ENCODE assay signal across 6 cellular contexts in genomic region chr19:5621945-5622464, GRCh38. TPM values are rescaled to one million over a fixed set of nuclear protein-coding genes. Genes with fewer than 3 reads are reported as not detected.
DNase-seq lines count a peak whose midpoint lies in the region; ATAC-seq and TF ChIP-seq lines count a peak whose summit lies in the region.

No MANE protein-coding gene starts in this region.

- H3K27ac Mint-ChIP-seq in CD8-positive, alpha-beta memory T cell: peak overlapping the region; percentile 84 to 100 (median 94)

- peak overlapping the region; percentile 90 for H3K4me3 ChIP-seq in CD8-positive, alpha-beta memory T cell (ENCODE audit: low read length)
- H3K4me3 ChIP-seq in fibroblast of villous mesenchyme (ENCODE audit: low read depth, low read length): peak overlapping the region; percentile 94

- H3K4me3 Mint-ChIP-seq in CD8-positive, alpha-beta memory T cell: peak overlapping the region; percentile 98 to 100 (median 100)

- peak in 3 of 5 donors; percentile 10 to 56 (median 18) for DNase-seq in CD8-positive, alpha-beta memory T cell
- DNase-seq in T-helper 2 cell: peak in 3 of 5 experiments; percentile 3 to 37 (median 14)
- no peak for DNase-seq in fibroblast of villous mesenchyme (ENCODE audit: low read depth)
- DNase-seq in stimulated activated CD8-positive, alpha-beta memory T cell treated with anti-CD3 and anti-CD28 coated beads, Interleukin-12 subunit alpha, Interleukin-12 subunit beta, amount 100 ng/mL, for 4 hours (ENCODE audit: low read depth): peak; percentile 8
- no peak for DNase-seq in NCI-H2081 (lab: John Stamatoyannopoulos, UW)

- CTCF ChIA-PET in CD8-positive, alpha-beta memory T cell (lab: Charles Lee): interaction anchor here (0.6 to 2.7 kb wide), 4 partner anchors 43 to 221 kb away, joined by 3 to 35 read pairs (median 4); partner anchors contain the start of gene RPL36

- peaks cover 73% of the 10 kb centered on the region for H3K4me1 ChIP-seq in CD8-positive, alpha-beta memory T cell (ENCODE audit: insufficient read depth, low read length)

- peaks cover 53% of the 10 kb centered on the region for H3K36me3 ChIP-seq in CD8-positive, alpha-beta memory T cell (ENCODE audit: insufficient read depth, low read length)

- ATAC-seq in HG03521 (IDR thresholded peaks at IDR 0.05; ENCODE audit: unreplicated experiment): no peak

- H3K9me3 Mint-ChIP-seq in CD8-positive, alpha-beta memory T cell: peaks cover 0 to 1% (median 0%) of the 10 kb centered on the region in 5 donors

- peaks cover 8 to 89% (median 21%) of the 10 kb centered on the region in 3 donors for H3K36me3 Mint-ChIP-seq in CD8-positive, alpha-beta memory T cell

- H3K27me3 Mint-ChIP-seq in CD8-positive, alpha-beta memory T cell: peaks cover 0 to 6% of the 10 kb centered on the region in 2 donors

- H3K27ac ChIP-seq in CD8-positive, alpha-beta memory T cell (ENCODE audit: low read depth, low read length): peak overlapping the region; percentile 84

- TF ChIP-seq CTCF in fibroblast of villous mesenchyme (IDR thresholded peaks at IDR 0.05; ENCODE audit: insufficient read depth, low read depth, low read length): no peak

- POLR2A ChIA-PET in CD8-positive, alpha-beta memory T cell (lab: Charles Lee): interaction anchor here (0.5 to 2.6 kb wide), 11 partner anchors 12 to 169 kb away, joined by 3 to 25 read pairs (median 4); partner anchors contain the start of genes CATSPERD, DUS3L, LONP1 and RPL36

- no peaks in the 10 kb centered on the region for H3K9me3 ChIP-seq in CD8-positive, alpha-beta memory T cell (ENCODE audit: low read length)

- no peaks in the 10 kb centered on the region for H3K27me3 ChIP-seq in CD8-positive, alpha-beta memory T cell (ENCODE audit: insufficient read depth, low read length, poor library complexity, severe bottlenecking)

- H3K4me1 Mint-ChIP-seq in CD8-positive, alpha-beta memory T cell: peaks cover 74 to 85% (median 81%) of the 10 kb centered on the region in 3 donors

RNA-seq across cellular contexts. Expression of gene SAFB2, which starts 0.6 kb away (rescaled TPM):
- total RNA-seq in CD8-positive, alpha-beta memory T cell: 10 to 100 TPM; 87.8 to 98.2 TPM
- 56.4 TPM for polyA plus RNA-seq in CD8-positive, alpha-beta memory T cell
- 30.6 and 39.7 TPM in 2 replicates for total RNA-seq in fibroblast of villous mesenchyme

RNA-seq across cellular contexts. Expression of gene SAFB, which starts 0.9 kb away (rescaled TPM):
- 100 to 1,000 TPM; 124 to 132 TPM for total RNA-seq in CD8-positive, alpha-beta memory T cell
- polyA plus RNA-seq in CD8-positive, alpha-beta memory T cell: 103 TPM
- 37.4 and 40.6 TPM in 2 replicates for total RNA-seq in fibroblast of villous mesenchyme

RNA-seq across cellular contexts. Expression of gene TINCR, which starts 54.3 kb away (rescaled TPM):
- under 1 TPM; 0.20 to 0.28 TPM for total RNA-seq in CD8-positive, alpha-beta memory T cell
- 0.16 TPM for polyA plus RNA-seq in CD8-positive, alpha-beta memory T cell
- not detected in 2 replicates for total RNA-seq in fibroblast of villous mesenchyme

RNA-seq across cellular contexts. Expression of gene MICOS13, which starts 58.3 kb away (rescaled TPM):
- 10 to 100 TPM; 60.6 to 62.1 TPM for total RNA-seq in CD8-positive, alpha-beta memory T cell
- 117 TPM for polyA plus RNA-seq in CD8-positive, alpha-beta memory T cell
- 21.2 and 31.9 TPM in 2 replicates for total RNA-seq in fibroblast of villous mesenchyme

RNA-seq across cellular contexts. Expression of gene HSD11B1L, which starts 58.8 kb away (rescaled TPM):
- 1 to 10 TPM; 1.4 to 2.3 TPM for total RNA-seq in CD8-positive, alpha-beta memory T cell
- polyA plus RNA-seq in CD8-positive, alpha-beta memory T cell: 4.0 TPM
- 6.5 and 9.0 TPM in 2 replicates for total RNA-seq in fibroblast of villous mesenchyme

Comparison
In these comparisons a context has a peak if more than half of its experiments do, and no peak if none do; other contexts are left out.
1. DNase-seq: peak in CD8-positive, alpha-beta memory T cell (3 of 5), T-helper 2 cell (3 of 5) and stimulated activated CD8-positive, alpha-beta memory T cell treated with anti-CD3 and anti-CD28 coated beads, Interleukin-12 subunit alpha, Interleukin-12 subunit beta, amount 100 ng/mL, for 4 hours (single experiment); none in fibroblast of villous mesenchyme (single experiment) and NCI-H2081 (0 of 2).